In genomic region chr7:44275146-44275545, GRCh38 we compare ENCODE assay signal across 1 cellular context.
TF ChIP-seq lines count a peak whose summit lies in the region.

No MANE protein-coding gene starts in this region.

TF ChIP-seq in HepG2, 621 proteins besides CTCF, POLR2A, EP300 and RAD21:
- TF ChIP-seq CERS6 (CRISPR knock-in tag; IDR thresholded peaks at IDR 0.05) (no peak), ZNF468 (CRISPR knock-in tag; IDR thresholded peaks at IDR 0.05) (no peak), ZNF207 (IDR thresholded peaks at IDR 0.05; ENCODE audit: borderline replicate concordance) (no peak), ZNF773 (CRISPR knock-in tag; IDR thresholded peaks at IDR 0.05; ENCODE audit: borderline replicate concordance) (no peak), HNF4A (CRISPR knock-in tag; IDR thresholded peaks at IDR 0.05) (no peak), ZNF552 (CRISPR knock-in tag; IDR thresholded peaks at IDR 0.05; ENCODE audit: borderline replicate concordance) (no peak), ZNF414 (CRISPR knock-in tag; IDR thresholded peaks at IDR 0.05) (no peak), HOXA9 (CRISPR knock-in tag; IDR thresholded peaks at IDR 0.05; ENCODE audit: borderline replicate concordance) (no peak), MAFF (IDR thresholded peaks at IDR 0.05; ENCODE audit: low read depth, low read length) (no peak), ZNF318 (CRISPR knock-in tag; IDR thresholded peaks at IDR 0.05) (no peak), ZFP36L1 (CRISPR knock-in tag; IDR thresholded peaks at IDR 0.05) (no peak), RCOR2 (CRISPR knock-in tag; IDR thresholded peaks at IDR 0.05) (no peak), ZSCAN20 (CRISPR knock-in tag; IDR thresholded peaks at IDR 0.05; ENCODE audit: borderline replicate concordance) (no peak), SMAD1 (CRISPR knock-in tag; IDR thresholded peaks at IDR 0.05; ENCODE audit: borderline replicate concordance, low read depth) (no peak), PLSCR1 (CRISPR knock-in tag; IDR thresholded peaks at IDR 0.05; ENCODE audit: borderline replicate concordance) (no peak), ZNF407 (CRISPR knock-in tag; IDR thresholded peaks at IDR 0.05; ENCODE audit: not compliant biosample characterization) (no peak)
